Comparison of ENCODE assay signal across 1 cellular context in the genomic region with DNA sequence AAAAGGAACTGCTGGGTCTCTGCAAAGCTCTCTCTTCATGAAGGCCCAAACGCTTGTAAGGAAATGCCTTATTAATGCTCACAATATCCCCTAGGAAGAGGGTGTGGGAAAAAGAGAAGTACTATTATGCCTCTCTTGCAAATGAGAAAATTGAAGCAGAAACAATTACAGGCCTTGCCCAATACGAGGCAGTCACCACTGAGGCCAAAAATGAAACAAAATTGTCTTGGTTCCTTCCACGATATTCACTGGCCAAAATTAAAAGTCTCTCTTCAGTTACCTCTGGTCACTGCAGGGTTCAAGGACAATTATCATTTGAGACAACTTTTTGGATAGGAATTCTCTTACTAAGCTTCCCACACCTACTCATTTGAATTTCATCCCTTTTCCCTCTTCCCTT.
TF ChIP-seq lines count a peak whose summit lies in the region.

No MANE protein-coding gene starts in this region.

TF ChIP-seq in GM23338, 12 proteins besides CTCF, POLR2A, EP300 and RAD21 (continued from another document):
- TF ChIP-seq, protein P1, sequence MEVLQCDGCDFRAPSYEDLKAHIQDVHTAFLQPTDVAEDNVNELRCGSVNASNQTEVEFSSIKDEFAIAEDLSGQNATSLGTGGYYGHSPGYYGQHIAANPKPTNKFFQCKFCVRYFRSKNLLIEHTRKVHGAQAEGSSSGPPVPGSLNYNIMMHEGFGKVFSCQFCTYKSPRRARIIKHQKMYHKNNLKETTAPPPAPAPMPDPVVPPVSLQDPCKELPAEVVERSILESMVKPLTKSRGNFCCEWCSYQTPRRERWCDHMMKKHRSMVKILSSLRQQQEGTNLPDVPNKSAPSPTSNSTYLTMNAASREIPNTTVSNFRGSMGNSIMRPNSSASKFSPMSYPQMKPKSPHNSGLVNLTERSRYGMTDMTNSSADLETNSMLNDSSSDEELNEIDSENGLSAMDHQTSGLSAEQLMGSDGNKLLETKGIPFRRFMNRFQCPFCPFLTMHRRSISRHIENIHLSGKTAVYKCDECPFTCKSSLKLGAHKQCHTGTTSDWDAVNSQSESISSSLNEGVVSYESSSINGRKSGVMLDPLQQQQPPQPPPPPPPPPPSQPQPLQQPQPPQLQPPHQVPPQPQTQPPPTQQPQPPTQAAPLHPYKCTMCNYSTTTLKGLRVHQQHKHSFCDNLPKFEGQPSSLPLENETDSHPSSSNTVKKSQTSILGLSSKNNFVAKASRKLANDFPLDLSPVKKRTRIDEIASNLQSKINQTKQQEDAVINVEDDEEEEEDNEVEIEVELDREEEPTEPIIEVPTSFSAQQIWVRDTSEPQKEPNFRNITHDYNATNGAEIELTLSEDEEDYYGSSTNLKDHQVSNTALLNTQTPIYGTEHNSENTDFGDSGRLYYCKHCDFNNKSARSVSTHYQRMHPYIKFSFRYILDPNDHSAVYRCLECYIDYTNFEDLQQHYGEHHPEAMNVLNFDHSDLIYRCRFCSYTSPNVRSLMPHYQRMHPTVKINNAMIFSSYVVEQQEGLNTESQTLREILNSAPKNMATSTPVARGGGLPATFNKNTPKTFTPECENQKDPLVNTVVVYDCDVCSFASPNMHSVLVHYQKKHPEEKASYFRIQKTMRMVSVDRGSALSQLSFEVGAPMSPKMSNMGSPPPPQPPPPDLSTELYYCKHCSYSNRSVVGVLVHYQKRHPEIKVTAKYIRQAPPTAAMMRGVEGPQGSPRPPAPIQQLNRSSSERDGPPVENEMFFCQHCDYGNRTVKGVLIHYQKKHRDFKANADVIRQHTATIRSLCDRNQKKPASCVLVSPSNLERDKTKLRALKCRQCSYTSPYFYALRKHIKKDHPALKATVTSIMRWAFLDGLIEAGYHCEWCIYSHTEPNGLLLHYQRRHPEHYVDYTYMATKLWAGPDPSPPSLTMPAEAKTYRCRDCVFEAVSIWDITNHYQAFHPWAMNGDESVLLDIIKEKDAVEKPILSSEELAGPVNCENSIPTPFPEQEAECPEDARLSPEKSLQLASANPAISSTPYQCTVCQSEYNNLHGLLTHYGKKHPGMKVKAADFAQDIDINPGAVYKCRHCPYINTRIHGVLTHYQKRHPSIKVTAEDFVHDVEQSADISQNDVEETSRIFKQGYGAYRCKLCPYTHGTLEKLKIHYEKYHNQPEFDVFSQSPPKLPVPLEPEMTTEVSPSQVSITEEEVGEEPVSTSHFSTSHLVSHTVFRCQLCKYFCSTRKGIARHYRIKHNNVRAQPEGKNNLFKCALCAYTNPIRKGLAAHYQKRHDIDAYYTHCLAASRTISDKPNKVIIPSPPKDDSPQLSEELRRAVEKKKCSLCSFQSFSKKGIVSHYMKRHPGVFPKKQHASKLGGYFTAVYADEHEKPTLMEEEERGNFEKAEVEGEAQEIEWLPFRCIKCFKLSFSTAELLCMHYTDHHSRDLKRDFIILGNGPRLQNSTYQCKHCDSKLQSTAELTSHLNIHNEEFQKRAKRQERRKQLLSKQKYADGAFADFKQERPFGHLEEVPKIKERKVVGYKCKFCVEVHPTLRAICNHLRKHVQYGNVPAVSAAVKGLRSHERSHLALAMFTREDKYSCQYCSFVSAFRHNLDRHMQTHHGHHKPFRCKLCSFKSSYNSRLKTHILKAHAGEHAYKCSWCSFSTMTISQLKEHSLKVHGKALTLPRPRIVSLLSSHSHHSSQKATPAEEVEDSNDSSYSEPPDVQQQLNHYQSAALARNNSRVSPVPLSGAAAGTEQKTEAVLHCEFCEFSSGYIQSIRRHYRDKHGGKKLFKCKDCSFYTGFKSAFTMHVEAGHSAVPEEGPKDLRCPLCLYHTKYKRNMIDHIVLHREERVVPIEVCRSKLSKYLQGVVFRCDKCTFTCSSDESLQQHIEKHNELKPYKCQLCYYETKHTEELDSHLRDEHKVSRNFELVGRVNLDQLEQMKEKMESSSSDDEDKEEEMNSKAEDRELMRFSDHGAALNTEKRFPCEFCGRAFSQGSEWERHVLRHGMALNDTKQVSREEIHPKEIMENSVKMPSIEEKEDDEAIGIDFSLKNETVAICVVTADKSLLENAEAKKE (CRISPR knock-in tag; IDR thresholded peaks at IDR 0.05) = no peak
- no peak for TF ChIP-seq EZH2 (IDR thresholded peaks at IDR 0.05; ENCODE audit: low read depth, unreplicated experiment)
- TF ChIP-seq, protein P2, sequence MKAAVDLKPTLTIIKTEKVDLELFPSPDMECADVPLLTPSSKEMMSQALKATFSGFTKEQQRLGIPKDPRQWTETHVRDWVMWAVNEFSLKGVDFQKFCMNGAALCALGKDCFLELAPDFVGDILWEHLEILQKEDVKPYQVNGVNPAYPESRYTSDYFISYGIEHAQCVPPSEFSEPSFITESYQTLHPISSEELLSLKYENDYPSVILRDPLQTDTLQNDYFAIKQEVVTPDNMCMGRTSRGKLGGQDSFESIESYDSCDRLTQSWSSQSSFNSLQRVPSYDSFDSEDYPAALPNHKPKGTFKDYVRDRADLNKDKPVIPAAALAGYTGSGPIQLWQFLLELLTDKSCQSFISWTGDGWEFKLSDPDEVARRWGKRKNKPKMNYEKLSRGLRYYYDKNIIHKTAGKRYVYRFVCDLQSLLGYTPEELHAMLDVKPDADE (IDR thresholded peaks at IDR 0.05) = no peak
- no peak for TF ChIP-seq EZH2phosphoT487 (IDR thresholded peaks at IDR 0.05; ENCODE audit: unreplicated experiment)
- TF ChIP-seq STAT1 (IDR thresholded peaks at IDR 0.05; ENCODE audit: unreplicated experiment) = no peak
- TF ChIP-seq, protein P3, sequence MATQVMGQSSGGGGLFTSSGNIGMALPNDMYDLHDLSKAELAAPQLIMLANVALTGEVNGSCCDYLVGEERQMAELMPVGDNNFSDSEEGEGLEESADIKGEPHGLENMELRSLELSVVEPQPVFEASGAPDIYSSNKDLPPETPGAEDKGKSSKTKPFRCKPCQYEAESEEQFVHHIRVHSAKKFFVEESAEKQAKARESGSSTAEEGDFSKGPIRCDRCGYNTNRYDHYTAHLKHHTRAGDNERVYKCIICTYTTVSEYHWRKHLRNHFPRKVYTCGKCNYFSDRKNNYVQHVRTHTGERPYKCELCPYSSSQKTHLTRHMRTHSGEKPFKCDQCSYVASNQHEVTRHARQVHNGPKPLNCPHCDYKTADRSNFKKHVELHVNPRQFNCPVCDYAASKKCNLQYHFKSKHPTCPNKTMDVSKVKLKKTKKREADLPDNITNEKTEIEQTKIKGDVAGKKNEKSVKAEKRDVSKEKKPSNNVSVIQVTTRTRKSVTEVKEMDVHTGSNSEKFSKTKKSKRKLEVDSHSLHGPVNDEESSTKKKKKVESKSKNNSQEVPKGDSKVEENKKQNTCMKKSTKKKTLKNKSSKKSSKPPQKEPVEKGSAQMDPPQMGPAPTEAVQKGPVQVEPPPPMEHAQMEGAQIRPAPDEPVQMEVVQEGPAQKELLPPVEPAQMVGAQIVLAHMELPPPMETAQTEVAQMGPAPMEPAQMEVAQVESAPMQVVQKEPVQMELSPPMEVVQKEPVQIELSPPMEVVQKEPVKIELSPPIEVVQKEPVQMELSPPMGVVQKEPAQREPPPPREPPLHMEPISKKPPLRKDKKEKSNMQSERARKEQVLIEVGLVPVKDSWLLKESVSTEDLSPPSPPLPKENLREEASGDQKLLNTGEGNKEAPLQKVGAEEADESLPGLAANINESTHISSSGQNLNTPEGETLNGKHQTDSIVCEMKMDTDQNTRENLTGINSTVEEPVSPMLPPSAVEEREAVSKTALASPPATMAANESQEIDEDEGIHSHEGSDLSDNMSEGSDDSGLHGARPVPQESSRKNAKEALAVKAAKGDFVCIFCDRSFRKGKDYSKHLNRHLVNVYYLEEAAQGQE (IDR thresholded peaks at IDR 0.05; ENCODE audit: unreplicated experiment) = no peak
- no peak for TF ChIP-seq NANOG (IDR thresholded peaks at IDR 0.05; ENCODE audit: borderline replicate concordance)
- no peak for TF ChIP-seq POLR2AphosphoS5 (IDR thresholded peaks at IDR 0.05; ENCODE audit: low read depth)
- no peak for TF ChIP-seq JUNB (IDR thresholded peaks at IDR 0.05; ENCODE audit: unreplicated experiment)
- no peak for TF ChIP-seq ZNF114 (CRISPR knock-in tag; IDR thresholded peaks at IDR 0.05)
- no peak for TF ChIP-seq CREB1 (CRISPR knock-in tag; IDR thresholded peaks at IDR 0.05; ENCODE audit: low read depth)
